ENCODE assay signal across 9 cellular contexts in genomic region chr18:77977331-77977730, GRCh38.
"Had no signal": no experiment of that assay in that cellular context is flagged by ENCODE, and none has a peak within 500 bp of the region (broad histone marks: within the 10 kb centered on the region; RNA-seq: fewer than 3 reads in every experiment).

No MANE protein-coding gene starts in this region.

- H3K27ac Mint-ChIP-seq: GM23338, HFFc6, IgD-negative memory B cell had no signal

- H3K36me3 ChIP-seq: HAP-1 had no signal

- FAIRE-seq: HepG2 had no signal

- DNase-seq: H7, HFFc6, KG1 had no signal

- H3K4me3 ChIP-seq: GM23338, HAP-1 had no signal

- H3K4me3 Mint-ChIP-seq: GM23338, HFFc6 had no signal

- H3K4me1 ChIP-seq: HAP-1 had no signal

- H3K4me1 Mint-ChIP-seq: GM23338, IgD-negative memory B cell had no signal

- H3K27me3 Mint-ChIP-seq: IgD-negative memory B cell had no signal

- H3K4me2 ChIP-seq: GM23338 had no signal

- H3K9me3 ChIP-seq: HAP-1 had no signal

- H3K36me3 Mint-ChIP-seq: IgD-negative memory B cell had no signal

- H2AFZ ChIP-seq: GM23338 had no signal

- ATAC-seq: GM23338, HCT116, HepG2 had no signal

- H3K27ac ChIP-seq: HL-60 had no signal
